Comparison of ENCODE assay signal across 1 cellular context in the genomic region with DNA sequence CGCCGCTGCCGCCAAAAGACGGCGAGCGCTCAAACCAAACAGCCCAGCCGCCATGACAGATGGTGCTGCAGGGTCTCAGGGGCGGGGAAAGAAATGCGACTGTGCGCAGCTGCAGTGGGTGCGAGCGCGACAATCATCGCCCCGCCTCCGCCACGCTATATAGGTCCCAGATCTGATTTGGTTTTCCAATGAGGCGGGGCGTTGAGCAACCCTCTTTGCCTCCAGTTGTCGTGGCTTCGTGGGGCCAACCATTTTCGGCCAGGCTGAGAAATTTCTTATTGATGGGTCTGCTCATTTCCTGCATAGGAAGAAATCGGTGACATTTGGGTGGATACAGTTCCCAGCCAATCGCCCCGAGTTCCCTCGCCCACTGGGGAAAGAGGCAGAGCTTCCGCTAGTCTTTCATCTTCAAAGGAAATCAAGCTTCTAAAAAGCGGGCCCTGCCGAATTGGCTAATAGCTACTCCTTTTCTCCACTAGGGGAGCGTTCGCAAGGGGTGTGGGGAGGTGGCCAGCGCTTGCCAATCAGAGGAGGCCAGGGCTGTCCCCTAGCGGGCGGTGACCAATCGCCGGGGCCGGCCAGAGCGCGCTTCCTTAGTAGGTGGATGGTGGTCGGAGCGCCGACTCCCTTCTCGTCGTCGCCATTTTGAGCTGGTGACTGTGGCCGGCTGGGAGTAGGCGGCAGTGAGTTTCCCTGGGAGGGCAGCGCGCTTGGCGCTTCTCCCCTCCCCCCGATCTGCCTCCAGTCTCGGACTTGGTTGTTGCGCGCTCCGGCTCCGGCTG.
TF ChIP-seq lines count a peak whose summit lies in the region.

TSS of gene NDUFB11 (minus strand) at position 77 of the 782 bp plus-strand sequence. CDS start at position 54, 23 bp downstream.
A gene with protein sequence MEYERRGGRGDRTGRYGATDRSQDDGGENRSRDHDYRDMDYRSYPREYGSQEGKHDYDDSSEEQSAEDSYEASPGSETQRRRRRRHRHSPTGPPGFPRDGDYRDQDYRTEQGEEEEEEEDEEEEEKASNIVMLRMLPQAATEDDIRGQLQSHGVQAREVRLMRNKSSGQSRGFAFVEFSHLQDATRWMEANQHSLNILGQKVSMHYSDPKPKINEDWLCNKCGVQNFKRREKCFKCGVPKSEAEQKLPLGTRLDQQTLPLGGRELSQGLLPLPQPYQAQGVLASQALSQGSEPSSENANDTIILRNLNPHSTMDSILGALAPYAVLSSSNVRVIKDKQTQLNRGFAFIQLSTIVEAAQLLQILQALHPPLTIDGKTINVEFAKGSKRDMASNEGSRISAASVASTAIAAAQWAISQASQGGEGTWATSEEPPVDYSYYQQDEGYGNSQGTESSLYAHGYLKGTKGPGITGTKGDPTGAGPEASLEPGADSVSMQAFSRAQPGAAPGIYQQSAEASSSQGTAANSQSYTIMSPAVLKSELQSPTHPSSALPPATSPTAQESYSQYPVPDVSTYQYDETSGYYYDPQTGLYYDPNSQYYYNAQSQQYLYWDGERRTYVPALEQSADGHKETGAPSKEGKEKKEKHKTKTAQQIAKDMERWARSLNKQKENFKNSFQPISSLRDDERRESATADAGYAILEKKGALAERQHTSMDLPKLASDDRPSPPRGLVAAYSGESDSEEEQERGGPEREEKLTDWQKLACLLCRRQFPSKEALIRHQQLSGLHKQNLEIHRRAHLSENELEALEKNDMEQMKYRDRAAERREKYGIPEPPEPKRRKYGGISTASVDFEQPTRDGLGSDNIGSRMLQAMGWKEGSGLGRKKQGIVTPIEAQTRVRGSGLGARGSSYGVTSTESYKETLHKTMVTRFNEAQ (plus strand): TSS at position 596 of the 782 bp plus-strand sequence. CDS start 2,261 bp downstream, outside the sequence.

TF ChIP-seq in K562, 482 proteins besides CTCF, POLR2A, EP300 and RAD21 (continued from another document and continues in another):
- no peak for TF ChIP-seq CHD7 (IDR thresholded peaks at IDR 0.05; ENCODE audit: low read depth, low read length)
- no peak for TF ChIP-seq TCF3 (CRISPR knock-in tag; IDR thresholded peaks at IDR 0.05)
- TF ChIP-seq NFRKB (IDR thresholded peaks at IDR 0.05; ENCODE audit: low read depth): peak; percentile 98
- TF ChIP-seq ETV1 (tag; conservative IDR thresholded peaks at IDR 0.05; ENCODE audit: low read depth): peak; percentile 39
- TF ChIP-seq, protein P1, sequence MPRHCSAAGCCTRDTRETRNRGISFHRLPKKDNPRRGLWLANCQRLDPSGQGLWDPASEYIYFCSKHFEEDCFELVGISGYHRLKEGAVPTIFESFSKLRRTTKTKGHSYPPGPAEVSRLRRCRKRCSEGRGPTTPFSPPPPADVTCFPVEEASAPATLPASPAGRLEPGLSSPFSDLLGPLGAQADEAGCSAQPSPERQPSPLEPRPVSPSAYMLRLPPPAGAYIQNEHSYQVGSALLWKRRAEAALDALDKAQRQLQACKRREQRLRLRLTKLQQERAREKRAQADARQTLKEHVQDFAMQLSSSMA (CRISPR knock-in tag; IDR thresholded peaks at IDR 0.05): no peak
- TF ChIP-seq THAP12 (CRISPR knock-in tag; IDR thresholded peaks at IDR 0.05): peak; percentile 71; the same call in 1 of the 2 replicates
- TF ChIP-seq POLR2B (IDR thresholded peaks at IDR 0.05; ENCODE audit: low read depth, partially characterized antibody): peak; percentile 79
- no peak for TF ChIP-seq HDAC1 (IDR thresholded peaks at IDR 0.05)
- TF ChIP-seq TAF7 (tag; IDR thresholded peaks at IDR 0.05): peak; percentile 58; the same call in 1 of the 2 replicates
- TF ChIP-seq RB1 (IDR thresholded peaks at IDR 0.05; ENCODE audit: low read depth): peak; percentile 75; the same call in 1 of the 2 replicates
- TF ChIP-seq HNRNPLL (IDR thresholded peaks at IDR 0.05; ENCODE audit: low read depth, low read length, poor library complexity, severe bottlenecking): no peak
- no peak for TF ChIP-seq EZH2 (IDR thresholded peaks at IDR 0.05; ENCODE audit: borderline replicate concordance, low read depth, low read length)
- peak; percentile 75 for TF ChIP-seq MAX (CRISPR knock-in tag; IDR thresholded peaks at IDR 0.05)
- no peak for TF ChIP-seq ZNF253 (CRISPR knock-in tag; conservative IDR thresholded peaks at IDR 0.05)
- TF ChIP-seq ZMIZ1 (IDR thresholded peaks at IDR 0.05; ENCODE audit: low read depth in 2 of 2, low read length in 2 of 2): 0 out of 4 replicates have a peak, but pooled peaks of 1 of the 2 experiments have one; percentile 36
- TF ChIP-seq ZNF174 (CRISPR knock-in tag; IDR thresholded peaks at IDR 0.05): no peak
- no peak for TF ChIP-seq ZNF57 (CRISPR knock-in tag; IDR thresholded peaks at IDR 0.05)
